8 cellular contexts compared by ENCODE assay signal in genomic region chr17:38341035-38341721, GRCh38. TPM values are rescaled to one million over a fixed set of nuclear protein-coding genes. Genes with fewer than 3 reads are reported as not detected.
DNase-seq lines count a peak whose midpoint lies in the region; ATAC-seq and TF ChIP-seq lines count a peak whose summit lies in the region.

No MANE protein-coding gene starts in this region.

- H3K9ac ChIP-seq in neural progenitor cell: no peak overlapping the region

- H3K9me3 Mint-ChIP-seq in neural progenitor cell: no peaks in the 10 kb centered on the region
- no peaks in the 10 kb centered on the region for H3K9me3 Mint-ChIP-seq in activated T-cell treated with anti-CD3 and anti-CD28 coated beads, Interleukin-2, amount 50 U/mL, for 72 hours

- no peaks in the 10 kb centered on the region for H3K27me3 ChIP-seq in neural progenitor cell

- ATAC-seq in HG02642 (IDR thresholded peaks at IDR 0.05; ENCODE audit: poor library complexity, unreplicated experiment) (no peak), GM18870 (IDR thresholded peaks at IDR 0.05; ENCODE audit: unreplicated experiment) (no peak)
- no peak for ATAC-seq in activated T-cell treated with anti-CD3 and anti-CD28 coated beads, Interleukin-2, amount 50 U/mL, for 72 hours (replicated peaks in 1 of 2)

- peak overlapping the region; percentile 87 for H3K27ac ChIP-seq in cingulate gyrus (ENCODE audit: low read depth, low read length)
- no peak overlapping the region for H3K27ac ChIP-seq in neural progenitor cell

- H3K27me3 Mint-ChIP-seq in neural progenitor cell (ENCODE audit: insufficient read depth, low read depth): peaks cover 6% of the 10 kb centered on the region
- H3K27me3 Mint-ChIP-seq in activated T-cell treated with anti-CD3 and anti-CD28 coated beads, Interleukin-2, amount 50 U/mL, for 72 hours (ENCODE audit: low read depth): no peaks in the 10 kb centered on the region

- peak overlapping the region; percentile 9 for H3K4me2 ChIP-seq in neural progenitor cell

- no peak overlapping the region for H3K4me3 Mint-ChIP-seq in neural progenitor cell
- no peak overlapping the region for H3K4me3 Mint-ChIP-seq in activated T-cell treated with anti-CD3 and anti-CD28 coated beads, Interleukin-2, amount 50 U/mL, for 72 hours

- H3K9me3 ChIP-seq in neural progenitor cell (ENCODE audit: low read depth): no peaks in the 10 kb centered on the region

- H3K36me3 ChIP-seq in neural progenitor cell: no peaks in the 10 kb centered on the region

- H3F3A ChIP-seq in neural progenitor cell (ENCODE audit: low read depth): peaks cover 10% of the 10 kb centered on the region

- H3K79me2 ChIP-seq in neural progenitor cell (ENCODE audit: low read depth): no peaks in the 10 kb centered on the region

- peaks cover 7% of the 10 kb centered on the region for H3K4me1 ChIP-seq in neural progenitor cell

- H4K20me1 ChIP-seq in neural progenitor cell (ENCODE audit: low read depth): no peaks in the 10 kb centered on the region

- H3K36me3 Mint-ChIP-seq in neural progenitor cell: no peaks in the 10 kb centered on the region
- H3K36me3 Mint-ChIP-seq in activated T-cell treated with anti-CD3 and anti-CD28 coated beads, Interleukin-2, amount 50 U/mL, for 72 hours (ENCODE audit: insufficient read depth in 2 of 2): no peaks in the 10 kb centered on the region

- TF ChIP-seq CTCF in neural progenitor cell (IDR thresholded peaks at IDR 0.05): no peak

- peak overlapping the region; percentile 8 for H3K27ac Mint-ChIP-seq in neural progenitor cell
- no peak overlapping the region for H3K27ac Mint-ChIP-seq in activated T-cell treated with anti-CD3 and anti-CD28 coated beads, Interleukin-2, amount 50 U/mL, for 72 hours

- H2AFZ ChIP-seq in neural progenitor cell (replicated peaks): no peak overlapping the region

- DNase-seq in G401 (ENCODE audit: low spot score): peak; percentile 69
- peak; percentile 50 for DNase-seq in NCI-H2171 (lab: John Stamatoyannopoulos, UW)
- peak; percentile 57 for DNase-seq in neural progenitor cell (ENCODE audit: low spot score)
- no peak for DNase-seq in stimulated activated CD4-positive, alpha-beta T cell treated with anti-CD3 and anti-CD28 coated beads, Interleukin-2, amount 100 ng/mL, for 48 hours
- DNase-seq in activated T-cell treated with anti-CD3 and anti-CD28 coated beads, Interleukin-2, amount 50 U/mL, for 72 hours: no peak

- peaks cover 17% of the 10 kb centered on the region for H3K4me1 Mint-ChIP-seq in neural progenitor cell
- H3K4me1 Mint-ChIP-seq in activated T-cell treated with anti-CD3 and anti-CD28 coated beads, Interleukin-2, amount 50 U/mL, for 72 hours (ENCODE audit: low read depth): no peaks in the 10 kb centered on the region

- in situ Hi-C loops in G401 (cut with HindIII; ENCODE audit: low sequenced_read_pairs): no loop called here

- no peak overlapping the region for H3K4me3 ChIP-seq in neural progenitor cell

RNA-seq across cellular contexts. Expression of gene GPR179, which starts 2.6 kb away (rescaled TPM):
- not detected in 2 replicates for total RNA-seq in G401 (2014; rRNA removed; shearing (Covaris generic))
- 0.22 TPM in 1 of 2 replicates, not detected in the other for total RNA-seq in neural progenitor cell (ENCODE audit: low replicate concordance)
- total RNA-seq in activated T-cell treated with anti-CD3 and anti-CD28 coated beads, Interleukin-2, amount 50 U/mL, for 72 hours: under 1 TPM; 0.09 to 0.60 TPM

RNA-seq across cellular contexts. Expression of gene SOCS7, which starts 10.5 kb away (rescaled TPM):
- total RNA-seq in G401 (2014; rRNA removed; shearing (Covaris generic)): 12.7 and 14.9 TPM in 2 replicates
- 17.8 and 27.0 TPM in 2 replicates for total RNA-seq in neural progenitor cell (ENCODE audit: low replicate concordance)
- total RNA-seq in activated T-cell treated with anti-CD3 and anti-CD28 coated beads, Interleukin-2, amount 50 U/mL, for 72 hours: 10 to 100 TPM; 35.7 to 44.7 TPM

RNA-seq across cellular contexts. Expression of gene MRPL45, which starts 44.2 kb away (rescaled TPM):
- total RNA-seq in G401 (2014; rRNA removed; shearing (Covaris generic)): 81.2 and 90.6 TPM in 2 replicates
- total RNA-seq in neural progenitor cell (ENCODE audit: low replicate concordance): 59.0 and 68.3 TPM in 2 replicates
- 10 to 100 TPM; 54.9 to 67.1 TPM for total RNA-seq in activated T-cell treated with anti-CD3 and anti-CD28 coated beads, Interleukin-2, amount 50 U/mL, for 72 hours

Comparison
In these comparisons a context has a peak if more than half of its experiments do, and no peak if none do; other contexts are left out.
1. DNase-seq: peak in G401 (single experiment), NCI-H2171 (single experiment) and neural progenitor cell (single experiment); none in stimulated activated CD4-positive, alpha-beta T cell treated with anti-CD3 and anti-CD28 coated beads, Interleukin-2, amount 100 ng/mL, for 48 hours (0 of 2) and activated T-cell treated with anti-CD3 and anti-CD28 coated beads, Interleukin-2, amount 50 U/mL, for 72 hours (0 of 2).